In the genomic region with DNA sequence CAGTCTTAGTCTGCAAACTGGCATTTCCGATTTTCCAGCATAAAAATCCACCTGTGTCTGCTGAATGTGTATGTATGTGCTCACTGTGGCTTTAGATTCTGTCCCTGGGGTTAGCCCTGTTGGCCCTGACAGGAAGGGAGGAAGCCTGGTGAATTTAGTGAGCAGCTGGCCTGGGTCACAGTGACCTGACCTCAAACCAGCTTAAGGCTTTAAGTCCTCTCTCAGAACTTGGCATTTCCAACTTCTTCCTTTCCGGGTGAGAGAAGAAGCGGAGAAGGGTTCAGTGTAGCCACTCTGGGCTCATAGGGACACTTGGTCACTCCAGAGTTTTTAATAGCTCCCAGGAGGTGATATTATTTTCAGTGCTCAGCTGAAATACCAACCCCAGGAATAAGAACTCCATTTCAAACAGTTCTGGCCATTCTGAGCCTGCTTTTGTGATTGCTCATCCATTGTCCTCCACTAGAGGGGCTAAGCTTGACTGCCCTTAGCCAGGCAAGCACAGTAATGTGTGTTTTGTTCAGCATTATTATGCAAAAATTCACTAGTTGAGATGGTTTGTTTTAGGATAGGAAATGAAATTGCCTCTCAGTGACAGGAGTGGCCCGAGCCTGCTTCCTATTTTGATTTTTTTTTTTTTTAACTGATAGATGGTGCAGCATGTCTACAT, we compare ENCODE assay signal across 8 cellular contexts. TPM values are rescaled to one million over a fixed set of nuclear protein-coding genes. Genes with fewer than 3 reads are reported as not detected.
A peak's percentile ranks its signal among the peaks of the same experiment; 100 is the strongest.
DNase-seq lines count a peak whose midpoint lies in the region; FAIRE-seq and TF ChIP-seq lines count a peak whose summit lies in the region.

No MANE protein-coding gene starts in this region.

- no peak overlapping the region for H3K14ac ChIP-seq in H1 (ENCODE audit: insufficient read length)

- TF ChIP-seq CTCF in GM12865 (IDR thresholded peaks at IDR 0.05; ENCODE audit: insufficient read depth, low read depth, low read length, missing control alignments), result peak; percentile 19
- TF ChIP-seq CTCF in H1 (IDR thresholded peaks at IDR 0.05; ENCODE audit: control extremely low read depth in 1 of 3, insufficient read depth in 1 of 3, low read depth in 1 of 3, low read length in 3 of 3), result peak; percentile 13 to 78 (median 54)
- TF ChIP-seq CTCF in nephron progenitor cell (IDR thresholded peaks at IDR 0.05), result peak; percentile 47
- no peak for TF ChIP-seq CTCF in colonic mucosa (IDR thresholded peaks at IDR 0.05)

- H3K4me1 ChIP-seq in H1 (replicated peaks in 1 of 4; ENCODE audit: control insufficient read depth in 3 of 4, insufficient read depth in 4 of 4, low read length in 3 of 4) (peaks cover 12 to 34% (median 17%) of the 10 kb centered on the region in 4 experiments), colonic mucosa (no peaks in the 10 kb centered on the region)

- intact Hi-C loops in colonic mucosa (cut with DNase I), result no loop called here

- H3K27me3 ChIP-seq in H1 (replicated peaks in 1 of 4; ENCODE audit: control insufficient read depth in 3 of 4, extremely low read depth in 1 of 4, insufficient read depth in 3 of 4, low read length in 3 of 4) (no peaks in the 10 kb centered on the region; a peak in 1 of 7 replicates), colonic mucosa (no peaks in the 10 kb centered on the region)

- POLR2A ChIA-PET in H1 (lab: Charles Lee; ENCODE audit: partially characterized antibody), result interaction anchor here (0.7 to 2.0 kb wide), 5 partner anchors 61 to 369 kb away, joined by 3 to 7 read pairs (median 4); partner anchors contain the start of gene SYT6

- H3K9me3 ChIP-seq in H1 (ENCODE audit: insufficient read depth in 2 of 2, low read depth in 1 of 2, low read length in 1 of 2) (no peaks in the 10 kb centered on the region), colonic mucosa (no peaks in the 10 kb centered on the region)

- no peak overlapping the region for H2BK20ac ChIP-seq in H1 (ENCODE audit: low read length)

- H2BK15ac ChIP-seq in H1 (ENCODE audit: low read length), result no peak overlapping the region

- peak overlapping the region; percentile 52; the same call in 1 of the 2 replicates for H3K18ac ChIP-seq in H1 (ENCODE audit: extremely low read depth, low read length)

- H4K5ac ChIP-seq in H1 (ENCODE audit: insufficient read length, low read depth, low read length), result peak overlapping the region; percentile 94

- H3K27ac ChIP-seq in H1 (ENCODE audit: low read depth, low read length) (no peak overlapping the region; the same call in 1 of the 2 replicates), colonic mucosa (no peak overlapping the region)

- H2BK120ac ChIP-seq in H1 (replicated peaks; ENCODE audit: low read depth, low read length), result no peak overlapping the region

- no peak overlapping the region for H2AK5ac ChIP-seq in H1 (ENCODE audit: low read depth, low read length)

- no peaks in the 10 kb centered on the region for H3K27me3 Mint-ChIP-seq in nephron progenitor cell (ENCODE audit: low read depth, poor library complexity)
- no peaks in the 10 kb centered on the region for H3K27me3 Mint-ChIP-seq in T-helper 2 cell treated with Interferon-gamma antibody and Interleukin-4, amounts not matched to agents 5 μg/mL and 100 μg/mL, for 36 hours (ENCODE audit: low read depth)

- peak overlapping the region; percentile 43 to 48 for H3K4me2 ChIP-seq in H1 (ENCODE audit: insufficient read depth in 1 of 2, low read depth in 2 of 2, low read length in 2 of 2)

- CTCF ChIA-PET in H1 (lab: Charles Lee; ENCODE audit: partially characterized antibody), result interaction anchor here (0.6 to 4.3 kb wide), 53 partner anchors 11 to 443 kb away, joined by 3 to 29 read pairs (median 4); partner anchors contain the start of gene SYT6

- no peak for TF ChIP-seq POLR2A in H1 (IDR thresholded peaks at IDR 0.05; ENCODE audit: control extremely low read depth in 1 of 2, low read depth in 2 of 2, low read length in 2 of 2)

- H4K8ac ChIP-seq in H1 (ENCODE audit: extremely low read depth, insufficient read depth, low read length), result no peak overlapping the region

- peaks cover 71% of the 10 kb centered on the region for H3K4me1 Mint-ChIP-seq in nephron progenitor cell
- H3K4me1 Mint-ChIP-seq in T-helper 2 cell treated with Interferon-gamma antibody and Interleukin-4, amounts not matched to agents 5 μg/mL and 100 μg/mL, for 36 hours (ENCODE audit: low read depth), result peaks cover 39% of the 10 kb centered on the region

- peak; percentile 41 to 59 for TF ChIP-seq RAD21 in H1 (IDR thresholded peaks at IDR 0.05 in 1 of 2, conservative IDR thresholded peaks at IDR 0.05 in 1 of 2; ENCODE audit: low read depth in 2 of 2, low read length in 2 of 2)

- H4K20me1 ChIP-seq in H1 (replicated peaks in 1 of 2; ENCODE audit: control insufficient read depth in 1 of 2, insufficient read depth in 2 of 2, low read length in 2 of 2), result no peaks in the 10 kb centered on the region

- H3K27ac Mint-ChIP-seq in nephron progenitor cell, result peak overlapping the region; percentile 89
- H3K27ac Mint-ChIP-seq in T-helper 2 cell treated with Interferon-gamma antibody and Interleukin-4, amounts not matched to agents 5 μg/mL and 100 μg/mL, for 36 hours, result no peak overlapping the region

- peaks cover 44% of the 10 kb centered on the region for H3K36me3 Mint-ChIP-seq in nephron progenitor cell (ENCODE audit: low read depth)
- H3K36me3 Mint-ChIP-seq in T-helper 2 cell treated with Interferon-gamma antibody and Interleukin-4, amounts not matched to agents 5 μg/mL and 100 μg/mL, for 36 hours (ENCODE audit: low read depth), result peaks cover 30% of the 10 kb centered on the region

- no peak overlapping the region for H4K91ac ChIP-seq in H1 (replicated peaks; ENCODE audit: insufficient read length, low read length)

- H2BK5ac ChIP-seq in H1 (ENCODE audit: low read depth, low read length), result 0 out of 2 replicates have a peak overlapping the region, but pooled peaks have one; percentile 22

- H3K56ac ChIP-seq in H1 (replicated peaks; ENCODE audit: insufficient read length, low read depth, low read length), result peak overlapping the region; percentile 20

- no peak overlapping the region for H3K23ac ChIP-seq in H1 (ENCODE audit: insufficient read length)

- FAIRE-seq in H1 (lab: Jason Lieb, UNC), result peak; percentile 86

- H3K23me2 ChIP-seq in H1 (ENCODE audit: low read depth, low read length), result no peaks in the 10 kb centered on the region

- no peak for TF ChIP-seq EP300 in H1 (IDR thresholded peaks at IDR 0.05; ENCODE audit: borderline replicate concordance in 1 of 2, low read depth in 2 of 2, low read length in 2 of 2)

- no peak overlapping the region for H3K4ac ChIP-seq in H1 (replicated peaks; ENCODE audit: insufficient read length, low read depth, low read length)

- peak overlapping the region; percentile 18 for H3K4me3 Mint-ChIP-seq in nephron progenitor cell
- no peak overlapping the region for H3K4me3 Mint-ChIP-seq in T-helper 2 cell treated with Interferon-gamma antibody and Interleukin-4, amounts not matched to agents 5 μg/mL and 100 μg/mL, for 36 hours

- no peaks in the 10 kb centered on the region for H3K9me3 Mint-ChIP-seq in nephron progenitor cell
- H3K9me3 Mint-ChIP-seq in T-helper 2 cell treated with Interferon-gamma antibody and Interleukin-4, amounts not matched to agents 5 μg/mL and 100 μg/mL, for 36 hours, result no peaks in the 10 kb centered on the region

- H2BK12ac ChIP-seq in H1 (ENCODE audit: low read depth, low read length), result 0 out of 2 replicates have a peak overlapping the region, but pooled peaks have one; percentile 72

- H2AFZ ChIP-seq in H1 (ENCODE audit: low read length), result no peak overlapping the region

- H3K9ac ChIP-seq in H1 (replicated peaks in 1 of 4; ENCODE audit: extremely low read depth in 1 of 4, low read depth in 3 of 4, low read length in 3 of 4), result no peak overlapping the region
- H3K9ac ChIP-seq in colonic mucosa (ENCODE audit: low read depth in 2 of 2, low read length in 2 of 2), result no peak overlapping the region

- peaks cover 6% of the 10 kb centered on the region; the same call in 1 of the 2 replicates for H3K79me1 ChIP-seq in H1 (ENCODE audit: low read depth, low read length)

- H3K36me3 ChIP-seq in H1 (ENCODE audit: control insufficient read depth in 2 of 4, insufficient read depth in 4 of 4, low read length in 3 of 4), result peaks cover 0 to 37% (median 18%) of the 10 kb centered on the region in 4 experiments; a peak in 5 of 8 replicates
- no peaks in the 10 kb centered on the region for H3K36me3 ChIP-seq in colonic mucosa

- no peak for DNase-seq in GM12865 (ENCODE audit: low read depth)
- peak; percentile 85 for DNase-seq in NCI-H82 (lab: John Stamatoyannopoulos, UW)
- peak in 1 of 2 experiments; percentile 33 for DNase-seq in H1 (ENCODE audit: low read depth in 1 of 2, low spot score in 2 of 2)
- peak; percentile 37 for DNase-seq in nephron progenitor cell
- DNase-seq in T-helper 9 cell, result no peak
- DNase-seq in effector CD8-positive, alpha-beta T cell (lab: John Stamatoyannopoulos, UW), result no peak
- DNase-seq in T-helper 2 cell treated with Interferon-gamma antibody and Interleukin-4, amounts not matched to agents 5 μg/mL and 100 μg/mL, for 36 hours (ENCODE audit: low spot score), result no peak
- no peak for DNase-seq in colonic mucosa

- peaks cover 0 to 15% of the 10 kb centered on the region in 2 experiments; a peak in 2 of 4 replicates for H3K79me2 ChIP-seq in H1 (ENCODE audit: control insufficient read depth in 1 of 2, insufficient read depth in 2 of 2, low read length in 2 of 2)

- 27% methylated on average over 4 of the region's 4 CpGs; no CpG with 5 or more reads in 1 of the 2 experiments for WGBS in H1 (ENCODE audit: extremely low coverage in 1 of 2, insufficient coverage in 1 of 2, insufficient read length in 1 of 2, insufficient replicate concordance in 2 of 2, low coverage in 1 of 2, low lambda C conversion rate in 2 of 2, missing lambda C conversion rate in 1 of 2), 2 experiments

- H3K4me3 ChIP-seq in GM12865 (ENCODE audit: low read depth, low read length), result no peak overlapping the region
- H3K4me3 ChIP-seq in H1 (ENCODE audit: extremely low read depth in 1 of 4, insufficient read depth in 2 of 4, low read depth in 3 of 4, low read length in 4 of 4), result peak overlapping the region in 1 of 4 experiments; percentile 21; a peak in 1 of 8 replicates
- no peak overlapping the region for H3K4me3 ChIP-seq in colonic mucosa

RNA-seq across cellular contexts. Expression of gene OLFML3, which starts 2.5 kb away (rescaled TPM):
- total RNA-seq in H1 (2021; fragmentation: NEBNext Ultra II Directional; extraction: Animal tissue kit (Norgen Biotek cat#: 25700)), result 55.3 and 56.0 TPM in 2 replicates
- 72.1 and 72.3 TPM in 2 replicates for polyA plus RNA-seq in H1 (2011; rRNA removed)
- polyA plus RNA-seq in H1 (2011; cell fraction: cytosol; rRNA removed), result 59.2 TPM
- polyA plus RNA-seq in H1 (2011; cell fraction: nucleus; rRNA removed), result 50.6 TPM
- polyA plus RNA-seq in H1 (2012, experiment 1 of 2), result 79.9 to 91.4 TPM (median 85.9 TPM) in 4 replicates
- 108 TPM for polyA plus RNA-seq in H1 (2012, experiment 2 of 2)
- polyA plus RNA-seq in H1 (2013, experiment 1 of 2), result 129 TPM
- 127 TPM for polyA plus RNA-seq in H1 (2013, experiment 2 of 2)
- polyA minus RNA-seq in H1 (2011; rRNA and poly(A)+ RNA removed), result 44.8 and 47.2 TPM in 2 replicates
- polyA minus RNA-seq in H1 (2011; cell fraction: cytosol; rRNA and poly(A)+ RNA removed), result 24.4 TPM
- 13.5 TPM for polyA minus RNA-seq in H1 (2011; cell fraction: nucleus; rRNA and poly(A)+ RNA removed)
- total RNA-seq in colonic mucosa, result 10 to 100 TPM in 1 of 2 donors, 1 to 10 TPM in 1; 6.1 to 17.4 TPM

RNA-seq across cellular contexts. Expression of gene HIPK1, which starts 47.6 kb away (rescaled TPM):
- total RNA-seq in H1 (2021; fragmentation: NEBNext Ultra II Directional; extraction: Animal tissue kit (Norgen Biotek cat#: 25700)), result 63.0 and 64.3 TPM in 2 replicates
- 40.4 and 46.2 TPM in 2 replicates for polyA plus RNA-seq in H1 (2011; rRNA removed)
- 29.4 TPM for polyA plus RNA-seq in H1 (2011; cell fraction: cytosol; rRNA removed)
- 45.2 TPM for polyA plus RNA-seq in H1 (2011; cell fraction: nucleus; rRNA removed)
- 21.2 to 32.8 TPM (median 26.6 TPM) in 4 replicates for polyA plus RNA-seq in H1 (2012, experiment 1 of 2)
- polyA plus RNA-seq in H1 (2012, experiment 2 of 2), result 3.0 TPM
- 20.3 TPM for polyA plus RNA-seq in H1 (2013, experiment 1 of 2)
- 19.9 TPM for polyA plus RNA-seq in H1 (2013, experiment 2 of 2)
- 191 and 223 TPM in 2 replicates for polyA minus RNA-seq in H1 (2011; rRNA and poly(A)+ RNA removed)
- polyA minus RNA-seq in H1 (2011; cell fraction: cytosol; rRNA and poly(A)+ RNA removed), result 62.8 TPM
- 55.2 TPM for polyA minus RNA-seq in H1 (2011; cell fraction: nucleus; rRNA and poly(A)+ RNA removed)
- total RNA-seq in colonic mucosa, result 10 to 100 TPM; 61.2 to 91.2 TPM

Comparison
In these comparisons a context has a peak if more than half of its experiments do, and no peak if none do; other contexts are left out.
1. DNase-seq: peak in NCI-H82 (single experiment) and nephron progenitor cell (single experiment); none in GM12865 (single experiment), T-helper 9 cell (single experiment), effector CD8-positive, alpha-beta T cell (single experiment), T-helper 2 cell treated with Interferon-gamma antibody and Interleukin-4, amounts not matched to agents 5 μg/mL and 100 μg/mL, for 36 hours (single experiment) and colonic mucosa (single experiment).